ENCODE assay signal across 1 cellular context in the genomic region with DNA sequence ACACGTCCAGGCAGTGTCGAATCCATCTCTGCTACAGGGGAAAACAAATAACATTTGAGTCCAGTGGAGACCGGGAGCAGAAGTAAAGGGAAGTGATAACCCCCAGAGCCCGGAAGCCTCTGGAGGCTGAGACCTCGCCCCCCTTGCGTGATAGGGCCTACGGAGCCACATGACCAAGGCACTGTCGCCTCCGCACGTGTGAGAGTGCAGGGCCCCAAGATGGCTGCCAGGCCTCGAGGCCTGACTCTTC.
A peak's percentile ranks its signal among the peaks of the same experiment; 100 is the strongest.
TF ChIP-seq lines count a peak whose summit lies in the region.

No MANE protein-coding gene starts in this region.

TF ChIP-seq in GM12878, 131 proteins besides CTCF, POLR2A, EP300 and RAD21 (continues in another document):
- TF ChIP-seq, protein P1, sequence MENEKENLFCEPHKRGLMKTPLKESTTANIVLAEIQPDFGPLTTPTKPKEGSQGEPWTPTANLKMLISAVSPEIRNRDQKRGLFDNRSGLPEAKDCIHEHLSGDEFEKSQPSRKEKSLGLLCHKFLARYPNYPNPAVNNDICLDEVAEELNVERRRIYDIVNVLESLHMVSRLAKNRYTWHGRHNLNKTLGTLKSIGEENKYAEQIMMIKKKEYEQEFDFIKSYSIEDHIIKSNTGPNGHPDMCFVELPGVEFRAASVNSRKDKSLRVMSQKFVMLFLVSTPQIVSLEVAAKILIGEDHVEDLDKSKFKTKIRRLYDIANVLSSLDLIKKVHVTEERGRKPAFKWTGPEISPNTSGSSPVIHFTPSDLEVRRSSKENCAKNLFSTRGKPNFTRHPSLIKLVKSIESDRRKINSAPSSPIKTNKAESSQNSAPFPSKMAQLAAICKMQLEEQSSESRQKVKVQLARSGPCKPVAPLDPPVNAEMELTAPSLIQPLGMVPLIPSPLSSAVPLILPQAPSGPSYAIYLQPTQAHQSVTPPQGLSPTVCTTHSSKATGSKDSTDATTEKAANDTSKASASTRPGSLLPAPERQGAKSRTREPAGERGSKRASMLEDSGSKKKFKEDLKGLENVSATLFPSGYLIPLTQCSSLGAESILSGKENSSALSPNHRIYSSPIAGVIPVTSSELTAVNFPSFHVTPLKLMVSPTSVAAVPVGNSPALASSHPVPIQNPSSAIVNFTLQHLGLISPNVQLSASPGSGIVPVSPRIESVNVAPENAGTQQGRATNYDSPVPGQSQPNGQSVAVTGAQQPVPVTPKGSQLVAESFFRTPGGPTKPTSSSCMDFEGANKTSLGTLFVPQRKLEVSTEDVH (IDR thresholded peaks at IDR 0.05; ENCODE audit: low read depth, partially characterized antibody), result no peak
- TF ChIP-seq, protein P2, sequence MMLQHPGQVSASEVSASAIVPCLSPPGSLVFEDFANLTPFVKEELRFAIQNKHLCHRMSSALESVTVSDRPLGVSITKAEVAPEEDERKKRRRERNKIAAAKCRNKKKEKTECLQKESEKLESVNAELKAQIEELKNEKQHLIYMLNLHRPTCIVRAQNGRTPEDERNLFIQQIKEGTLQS (IDR thresholded peaks at IDR 0.05; ENCODE audit: borderline replicate concordance, extremely low read depth, low read depth, low read length), result peak; percentile 69; the same call in 1 of the 2 replicates
- no peak for TF ChIP-seq HDGF (IDR thresholded peaks at IDR 0.05)
- TF ChIP-seq NFXL1 (IDR thresholded peaks at IDR 0.05; ENCODE audit: borderline replicate concordance), result no peak
- no peak for TF ChIP-seq KAT2A (conservative IDR thresholded peaks at IDR 0.05; ENCODE audit: control insufficient read depth, low read depth, low read length)
- no peak for TF ChIP-seq SUZ12 (IDR thresholded peaks at IDR 0.05; ENCODE audit: unreplicated experiment)
- no peak for TF ChIP-seq RBBP5 (conservative IDR thresholded peaks at IDR 0.05)
- peak; percentile 87 for TF ChIP-seq SPI1 (IDR thresholded peaks at IDR 0.05; ENCODE audit: borderline replicate concordance, insufficient read depth, low read depth, low read length)
- no peak for TF ChIP-seq SMAD1 (IDR thresholded peaks at IDR 0.05; ENCODE audit: low read depth, partially characterized antibody)
- no peak for TF ChIP-seq ESRRA (IDR thresholded peaks at IDR 0.05; ENCODE audit: low read length)
- TF ChIP-seq JUNB (IDR thresholded peaks at IDR 0.05), result no peak
- no peak for TF ChIP-seq PRDM15 (CRISPR knock-in tag; IDR thresholded peaks at IDR 0.05)
- TF ChIP-seq, protein P3, sequence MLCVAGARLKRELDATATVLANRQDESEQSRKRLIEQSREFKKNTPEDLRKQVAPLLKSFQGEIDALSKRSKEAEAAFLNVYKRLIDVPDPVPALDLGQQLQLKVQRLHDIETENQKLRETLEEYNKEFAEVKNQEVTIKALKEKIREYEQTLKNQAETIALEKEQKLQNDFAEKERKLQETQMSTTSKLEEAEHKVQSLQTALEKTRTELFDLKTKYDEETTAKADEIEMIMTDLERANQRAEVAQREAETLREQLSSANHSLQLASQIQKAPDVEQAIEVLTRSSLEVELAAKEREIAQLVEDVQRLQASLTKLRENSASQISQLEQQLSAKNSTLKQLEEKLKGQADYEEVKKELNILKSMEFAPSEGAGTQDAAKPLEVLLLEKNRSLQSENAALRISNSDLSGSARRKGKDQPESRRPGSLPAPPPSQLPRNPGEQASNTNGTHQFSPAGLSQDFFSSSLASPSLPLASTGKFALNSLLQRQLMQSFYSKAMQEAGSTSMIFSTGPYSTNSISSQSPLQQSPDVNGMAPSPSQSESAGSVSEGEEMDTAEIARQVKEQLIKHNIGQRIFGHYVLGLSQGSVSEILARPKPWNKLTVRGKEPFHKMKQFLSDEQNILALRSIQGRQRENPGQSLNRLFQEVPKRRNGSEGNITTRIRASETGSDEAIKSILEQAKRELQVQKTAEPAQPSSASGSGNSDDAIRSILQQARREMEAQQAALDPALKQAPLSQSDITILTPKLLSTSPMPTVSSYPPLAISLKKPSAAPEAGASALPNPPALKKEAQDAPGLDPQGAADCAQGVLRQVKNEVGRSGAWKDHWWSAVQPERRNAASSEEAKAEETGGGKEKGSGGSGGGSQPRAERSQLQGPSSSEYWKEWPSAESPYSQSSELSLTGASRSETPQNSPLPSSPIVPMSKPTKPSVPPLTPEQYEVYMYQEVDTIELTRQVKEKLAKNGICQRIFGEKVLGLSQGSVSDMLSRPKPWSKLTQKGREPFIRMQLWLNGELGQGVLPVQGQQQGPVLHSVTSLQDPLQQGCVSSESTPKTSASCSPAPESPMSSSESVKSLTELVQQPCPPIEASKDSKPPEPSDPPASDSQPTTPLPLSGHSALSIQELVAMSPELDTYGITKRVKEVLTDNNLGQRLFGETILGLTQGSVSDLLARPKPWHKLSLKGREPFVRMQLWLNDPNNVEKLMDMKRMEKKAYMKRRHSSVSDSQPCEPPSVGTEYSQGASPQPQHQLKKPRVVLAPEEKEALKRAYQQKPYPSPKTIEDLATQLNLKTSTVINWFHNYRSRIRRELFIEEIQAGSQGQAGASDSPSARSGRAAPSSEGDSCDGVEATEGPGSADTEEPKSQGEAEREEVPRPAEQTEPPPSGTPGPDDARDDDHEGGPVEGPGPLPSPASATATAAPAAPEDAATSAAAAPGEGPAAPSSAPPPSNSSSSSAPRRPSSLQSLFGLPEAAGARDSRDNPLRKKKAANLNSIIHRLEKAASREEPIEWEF (IDR thresholded peaks at IDR 0.05; ENCODE audit: insufficient replicate concordance, low read depth, low read length), result no peak
- no peak for TF ChIP-seq ZNF207 (IDR thresholded peaks at IDR 0.05; ENCODE audit: borderline replicate concordance)
- TF ChIP-seq ZZZ3 (IDR thresholded peaks at IDR 0.05; ENCODE audit: control insufficient read depth, insufficient read length, low read depth), result no peak
- no peak for TF ChIP-seq JUND (IDR thresholded peaks at IDR 0.05; ENCODE audit: low read depth, low read length)
- no peak; the same call in none of the 2 replicates for TF ChIP-seq HCFC1 (IDR thresholded peaks at IDR 0.05; ENCODE audit: low read length)
- TF ChIP-seq POLR2AphosphoS5 (IDR thresholded peaks at IDR 0.05; ENCODE audit: low read length), result peak; percentile 44; the same call in 1 of the 2 replicates
- peak; percentile 97 for TF ChIP-seq RAD51 (IDR thresholded peaks at IDR 0.05)
- TF ChIP-seq RUNX3 (IDR thresholded peaks at IDR 0.05; ENCODE audit: low read length), result no peak
- no peak; the same call in 1 of the 2 replicates for TF ChIP-seq NFIC (IDR thresholded peaks at IDR 0.05; ENCODE audit: low read depth, low read length)
- TF ChIP-seq ZNF687 (IDR thresholded peaks at IDR 0.05), result no peak; the same call in 1 of the 2 replicates
- no peak for TF ChIP-seq SREBF2 (IDR thresholded peaks at IDR 0.05; ENCODE audit: low read length)
- no peak for TF ChIP-seq IKZF1 (conservative IDR thresholded peaks at IDR 0.05)
- no peak for TF ChIP-seq ZBTB33 (IDR thresholded peaks at IDR 0.05)
- no peak for TF ChIP-seq CEBPB (IDR thresholded peaks at IDR 0.05; ENCODE audit: borderline replicate concordance in 1 of 2, low read depth in 2 of 2, low read length in 2 of 2)
- TF ChIP-seq BHLHE40 (IDR thresholded peaks at IDR 0.05; ENCODE audit: borderline replicate concordance in 1 of 2, low read depth in 2 of 2, low read length in 1 of 2), result peak; percentile 100
- no peak for TF ChIP-seq STAT1 (conservative IDR thresholded peaks at IDR 0.05)
- no peak; the same call in 1 of the 2 replicates for TF ChIP-seq PML (IDR thresholded peaks at IDR 0.05; ENCODE audit: low read length)
- no peak for TF ChIP-seq CREM (IDR thresholded peaks at IDR 0.05; ENCODE audit: low read depth)
- TF ChIP-seq IKZF2 (IDR thresholded peaks at IDR 0.05), result no peak
- TF ChIP-seq CBX3 (IDR thresholded peaks at IDR 0.05; ENCODE audit: borderline replicate concordance, low read depth), result no peak
- no peak for TF ChIP-seq ZSCAN29 (IDR thresholded peaks at IDR 0.05)
- TF ChIP-seq NBN (IDR thresholded peaks at IDR 0.05), result 0 out of 2 replicates have a peak, but pooled peaks have one; percentile 42
- peak; percentile 51 for TF ChIP-seq SIX5 (IDR thresholded peaks at IDR 0.05; ENCODE audit: low read depth, low read length, severe bottlenecking)
- no peak for TF ChIP-seq ETV6 (conservative IDR thresholded peaks at IDR 0.05 in 1 of 2, IDR thresholded peaks at IDR 0.05 in 1 of 2; ENCODE audit: borderline replicate concordance in 1 of 2, low read depth in 1 of 2)
- TF ChIP-seq, protein P4, sequence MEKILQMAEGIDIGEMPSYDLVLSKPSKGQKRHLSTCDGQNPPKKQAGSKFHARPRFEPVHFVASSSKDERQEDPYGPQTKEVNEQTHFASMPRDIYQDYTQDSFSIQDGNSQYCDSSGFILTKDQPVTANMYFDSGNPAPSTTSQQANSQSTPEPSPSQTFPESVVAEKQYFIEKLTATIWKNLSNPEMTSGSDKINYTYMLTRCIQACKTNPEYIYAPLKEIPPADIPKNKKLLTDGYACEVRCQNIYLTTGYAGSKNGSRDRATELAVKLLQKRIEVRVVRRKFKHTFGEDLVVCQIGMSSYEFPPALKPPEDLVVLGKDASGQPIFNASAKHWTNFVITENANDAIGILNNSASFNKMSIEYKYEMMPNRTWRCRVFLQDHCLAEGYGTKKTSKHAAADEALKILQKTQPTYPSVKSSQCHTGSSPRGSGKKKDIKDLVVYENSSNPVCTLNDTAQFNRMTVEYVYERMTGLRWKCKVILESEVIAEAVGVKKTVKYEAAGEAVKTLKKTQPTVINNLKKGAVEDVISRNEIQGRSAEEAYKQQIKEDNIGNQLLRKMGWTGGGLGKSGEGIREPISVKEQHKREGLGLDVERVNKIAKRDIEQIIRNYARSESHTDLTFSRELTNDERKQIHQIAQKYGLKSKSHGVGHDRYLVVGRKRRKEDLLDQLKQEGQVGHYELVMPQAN (conservative IDR thresholded peaks at IDR 0.05), result no peak; the same call in 1 of the 2 replicates
- no peak for TF ChIP-seq TARDBP (IDR thresholded peaks at IDR 0.05; ENCODE audit: borderline replicate concordance)
- TF ChIP-seq RELA (IDR thresholded peaks at IDR 0.05; ENCODE audit: borderline replicate concordance, partially characterized antibody), result peak; percentile 77
- no peak for TF ChIP-seq CHD2 (IDR thresholded peaks at IDR 0.05; ENCODE audit: borderline replicate concordance, low read depth, low read length)
- TF ChIP-seq MEF2B (IDR thresholded peaks at IDR 0.05; ENCODE audit: partially characterized antibody, poor library complexity, severe bottlenecking), result no peak
- peak; percentile 8; the same call in 1 of the 2 replicates for TF ChIP-seq NR2F1 (conservative IDR thresholded peaks at IDR 0.05)
- TF ChIP-seq SIN3A (IDR thresholded peaks at IDR 0.05; ENCODE audit: low read depth, low read length), result peak; percentile 80
